ENCODE assay signal across 8 cellular contexts in genomic region chr3:195989200-195989920, GRCh38.
DNase-seq lines count a peak whose midpoint lies in the region; ATAC-seq and TF ChIP-seq lines count a peak whose summit lies in the region.
"Not testable (repeated sequence)": the region's sequence is repeated elsewhere in the genome, so short reads cannot be mapped to it uniquely, and the experiment has no call there.

No MANE protein-coding gene starts in this region.

- H3K4me1 ChIP-seq in BE2C; OCI-LY1 (ENCODE audit: insufficient read depth, low read length, severe bottlenecking): not testable (repeated sequence)
- H3K4me1 ChIP-seq in spleen: peaks cover 0 to 19% (median 5%) of the 10 kb centered on the region in 6 donors

- not testable (repeated sequence) for H3K27ac ChIP-seq in OCI-LY1 (ENCODE audit: low read depth, low read length, poor library complexity, severe bottlenecking)
- peak overlapping the region in 4 of 8 donors; percentile 88 to 92 (median 90) for H3K27ac ChIP-seq in spleen

- intact Hi-C loops in spleen (cut with DNase I; ENCODE audit: low total_unique reads): not testable (repeated sequence)

- H3K27me3 ChIP-seq in BE2C; OCI-LY1 (ENCODE audit: insufficient read depth, low read length); spleen (replicated peaks in 1 of 7): not testable (repeated sequence)

- H3K9me2 ChIP-seq in OCI-LY1 (ENCODE audit: low read depth, low read length): not testable (repeated sequence)

- H3K9me3 ChIP-seq in BE2C; OCI-LY1 (ENCODE audit: low read length); spleen: not testable (repeated sequence)

- TF ChIP-seq CTCF in BE2C (IDR thresholded peaks at IDR 0.05; ENCODE audit: low read depth, low read length); OCI-LY1 (IDR thresholded peaks at IDR 0.05; ENCODE audit: low read length); epithelial cell of proximal tubule (conservative IDR thresholded peaks at IDR 0.05; ENCODE audit: low read depth, low read length); spleen (IDR thresholded peaks at IDR 0.05 in 8 of 11, conservative IDR thresholded peaks at IDR 0.05 in 3 of 11): not testable (repeated sequence)

- not testable (repeated sequence) for H2AFZ ChIP-seq in OCI-LY1 (ENCODE audit: low read length)

- H3K36me3 ChIP-seq in BE2C; OCI-LY1 (ENCODE audit: insufficient read depth, low read length): not testable (repeated sequence)
- peaks cover 0 to 11% (median 0%) of the 10 kb centered on the region in 6 donors for H3K36me3 ChIP-seq in spleen

- H3K4me2 ChIP-seq in OCI-LY1 (ENCODE audit: low read length): peak overlapping the region; percentile 72

- not testable (repeated sequence) for H4K20me1 ChIP-seq in OCI-LY1 (ENCODE audit: insufficient read depth, low read length)

- peak; percentile 40 for ATAC-seq in GM19397 (IDR thresholded peaks at IDR 0.05; ENCODE audit: unreplicated experiment)
- ATAC-seq in HG03025 (IDR thresholded peaks at IDR 0.05; ENCODE audit: low FRiP score, unreplicated experiment): peak; percentile 63

- not testable (repeated sequence) for H3K79me2 ChIP-seq in OCI-LY1 (ENCODE audit: insufficient read depth, low read length)

- H3F3A ChIP-seq in OCI-LY1 (ENCODE audit: insufficient read depth, low read length): not testable (repeated sequence)

- H3K4me3 ChIP-seq in BE2C (ENCODE audit: low read depth, low read length): peak overlapping the region; percentile 58
- peak overlapping the region; percentile 73 for H3K4me3 ChIP-seq in OCI-LY1 (ENCODE audit: low read depth, low read length, poor library complexity, severe bottlenecking)
- peak overlapping the region; percentile 62 for H3K4me3 ChIP-seq in epithelial cell of proximal tubule (ENCODE audit: low read depth, low read length)
- peak overlapping the region; percentile 48 to 89 (median 70) for H3K4me3 ChIP-seq in spleen

- H3K9ac ChIP-seq in OCI-LY1 (ENCODE audit: low read length): peak overlapping the region; percentile 73

- WGBS in spleen, 5 donors: 0 to 7% (median 2%) methylated on average over 5 to 27 of the region's 46 CpGs

- peak; percentile 35 for DNase-seq in BE2C
- peak; percentile 21 for DNase-seq in activated T-helper 9 cell treated with anti-CD3 and anti-CD28 coated beads, Interleukin-2, amount 50 U/mL, for 16 hours (ENCODE audit: low read depth)
- not testable (repeated sequence) for DNase-seq in epithelial cell of proximal tubule (ENCODE audit: low read depth)
- DNase-seq in lung microvascular endothelial cell (ENCODE audit: low read depth in 2 of 2): peak; percentile 19 to 55
- DNase-seq in spleen: peak; percentile 87

- not testable (repeated sequence) for TF ChIP-seq POLR2A in spleen (IDR thresholded peaks at IDR 0.05)
